15 cellular contexts compared by ENCODE assay signal in the genomic region with DNA sequence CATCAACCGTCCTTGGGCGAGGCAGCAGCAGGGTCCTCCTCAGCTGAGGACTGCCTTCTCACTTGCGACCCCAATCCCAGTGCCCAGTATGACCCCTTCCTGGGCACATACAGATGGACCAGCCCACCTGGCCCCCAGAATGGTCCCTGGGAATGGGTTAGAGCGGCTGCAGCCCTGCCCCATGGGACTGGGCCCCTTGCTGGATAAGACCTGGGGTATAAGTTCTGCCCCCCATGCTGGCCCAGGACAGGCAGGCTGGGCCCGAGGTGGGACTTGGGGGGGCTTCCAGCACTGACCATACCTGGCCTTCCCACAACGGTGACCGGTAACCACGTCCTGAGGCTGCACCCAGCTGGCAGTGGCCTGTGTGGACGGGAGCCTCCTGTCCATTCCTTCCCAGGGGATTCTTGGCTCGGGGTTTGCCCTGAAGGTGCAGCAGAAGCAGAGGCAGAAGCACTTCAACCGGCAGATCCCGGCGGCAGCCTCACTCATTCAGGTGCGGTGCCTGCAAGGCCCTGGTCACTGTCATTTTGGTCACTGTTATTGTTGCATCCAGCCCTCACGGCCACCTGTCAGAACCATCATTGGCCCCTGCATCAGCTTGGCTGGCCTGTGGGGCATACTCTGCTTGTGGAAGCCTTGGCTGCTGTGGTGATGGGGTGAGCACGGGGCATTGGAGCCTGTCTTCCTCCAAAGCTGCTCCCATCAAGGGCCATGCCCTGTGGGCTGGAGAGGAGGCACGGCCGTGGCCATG.
DNase-seq lines count a peak whose midpoint lies in the region; ATAC-seq and TF ChIP-seq lines count a peak whose summit lies in the region.
"Had no signal": no experiment of that assay in that cellular context is flagged by ENCODE, and none has a peak within 500 bp of the region (broad histone marks: within the 10 kb centered on the region; RNA-seq: fewer than 3 reads in every experiment).

No MANE protein-coding gene starts in this region.

- peak overlapping the region; percentile 44 for H3K4ac ChIP-seq in neuronal stem cell (ENCODE audit: low read length)

- no peaks in the 10 kb centered on the region for H3K79me2 ChIP-seq in PC-9 (ENCODE audit: low read depth)

- H2BK120ac ChIP-seq in neuronal stem cell (ENCODE audit: low read depth, low read length), result no peak overlapping the region

- no peaks in the 10 kb centered on the region for H3K9me3 ChIP-seq in neuronal stem cell (replicated peaks in 1 of 2; ENCODE audit: control insufficient read depth in 2 of 2, insufficient read depth in 1 of 2, low read depth in 1 of 2, low read length in 2 of 2)
- no peaks in the 10 kb centered on the region for H3K9me3 ChIP-seq in aorta (ENCODE audit: control insufficient read depth, low read length)
- no peaks in the 10 kb centered on the region for H3K9me3 ChIP-seq in PC-9 (ENCODE audit: insufficient read depth, low read depth)
- H3K9me3 ChIP-seq: heart right ventricle had no signal

- BruUV-seq in PC-9 (replicated peaks; lab: Mats Ljungman, UMichigan), result no TSS peak

- no peak for TF ChIP-seq CTCF in natural killer cell (IDR thresholded peaks at IDR 0.05)
- TF ChIP-seq CTCF in chondrocyte (IDR thresholded peaks at IDR 0.05), result no peak
- no peak for TF ChIP-seq CTCF in PC-9 (conservative IDR thresholded peaks at IDR 0.05)

- no peak overlapping the region for H4K91ac ChIP-seq in neuronal stem cell (ENCODE audit: low read depth, low read length, poor library complexity)

- H3K23ac ChIP-seq in neuronal stem cell (ENCODE audit: low read depth, low read length, poor library complexity), result peak overlapping the region; percentile 21

- H3K27ac Mint-ChIP-seq in natural killer cell treated with Interleukin-12 subunit alpha and Interleukin-12 subunit beta and Interleukin-15 and Interleukin-18, amount 100 ng/mL, for 72 hours, result no peak overlapping the region
- no peak overlapping the region for H3K27ac Mint-ChIP-seq in natural killer cell
- no peak overlapping the region for H3K27ac Mint-ChIP-seq in chondrocyte (ENCODE audit: unreplicated experiment)

- no peak overlapping the region for H3K14ac ChIP-seq in neuronal stem cell (ENCODE audit: low read length)

- DNase-seq in natural killer cell treated with Interleukin-12 subunit alpha and Interleukin-12 subunit beta and Interleukin-15 and Interleukin-18, amount 100 ng/mL, for 72 hours (ENCODE audit: low spot score), result peak; percentile 47
- DNase-seq in natural killer cell (no peak), chondrocyte (ENCODE audit: low spot score) (peak; percentile 82), neuronal stem cell (ENCODE audit: low spot score) (no peak), aorta (peak; percentile 41 to 69), DMS79 treated with DMSO at 0.1 percent for 48 hours (lab: John Stamatoyannopoulos, UW) (no peak), PC-9 (no peak)
- DNase-seq: activated gamma-delta T cell; AML-193; central memory CD4-positive, alpha-beta T cell; OCI-M1; stimulated activated CD4-positive, alpha-beta T cell treated with anti-CD3 and anti-CD28 coated beads, Interleukin-12 subunit alpha, Interleukin-12 subunit beta, amount 100 ng/mL, for 4 hours had no signal

- peak overlapping the region; percentile 54 for H3K9ac ChIP-seq in neuronal stem cell (ENCODE audit: low read depth, low read length, poor library complexity)

- POLR2A ChIA-PET in PC-9 (lab: Charles Lee; ENCODE audit: unreplicated experiment), result no interaction called here

- peak overlapping the region; percentile 13 for H2AK5ac ChIP-seq in neuronal stem cell (ENCODE audit: low read depth, low read length)

- peaks cover 2% of the 10 kb centered on the region for H3K79me1 ChIP-seq in neuronal stem cell (ENCODE audit: low read depth, low read length)

- no peak overlapping the region for H3K4me3 Mint-ChIP-seq in natural killer cell treated with Interleukin-12 subunit alpha and Interleukin-12 subunit beta and Interleukin-15 and Interleukin-18, amount 100 ng/mL, for 72 hours
- H3K4me3 Mint-ChIP-seq in natural killer cell, result no peak overlapping the region
- H3K4me3 Mint-ChIP-seq in chondrocyte (ENCODE audit: unreplicated experiment), result no peak overlapping the region

- H2BK12ac ChIP-seq in neuronal stem cell (ENCODE audit: low read length), result no peak overlapping the region

- H3K9me3 Mint-ChIP-seq in natural killer cell treated with Interleukin-12 subunit alpha and Interleukin-12 subunit beta and Interleukin-15 and Interleukin-18, amount 100 ng/mL, for 72 hours, result no peaks in the 10 kb centered on the region
- H3K9me3 Mint-ChIP-seq in natural killer cell, result no peaks in the 10 kb centered on the region
- H3K9me3 Mint-ChIP-seq in chondrocyte (ENCODE audit: low read depth), result no peaks in the 10 kb centered on the region

- no peak overlapping the region for H4K8ac ChIP-seq in neuronal stem cell (ENCODE audit: low read depth, low read length)

- H2BK5ac ChIP-seq in neuronal stem cell (ENCODE audit: low read length), result no peak overlapping the region

- H4K20me1 ChIP-seq in PC-9 (ENCODE audit: insufficient read depth), result no peaks in the 10 kb centered on the region

- H3K9me2 ChIP-seq in PC-9 (ENCODE audit: insufficient read depth), result no peaks in the 10 kb centered on the region

- H3K27me3 Mint-ChIP-seq in natural killer cell treated with Interleukin-12 subunit alpha and Interleukin-12 subunit beta and Interleukin-15 and Interleukin-18, amount 100 ng/mL, for 72 hours, result no peaks in the 10 kb centered on the region
- H3K27me3 Mint-ChIP-seq in natural killer cell (ENCODE audit: low read depth in 2 of 2), result no peaks in the 10 kb centered on the region
- H3K27me3 Mint-ChIP-seq in chondrocyte (ENCODE audit: low read depth), result peaks cover 2% of the 10 kb centered on the region

- H3K27me3 ChIP-seq in neuronal stem cell (ENCODE audit: control insufficient read depth in 3 of 3, insufficient read depth in 3 of 3, low read depth in 1 of 3, low read length in 3 of 3) (peaks cover 0 to 14% (median 0%) of the 10 kb centered on the region in 3 experiments), aorta (ENCODE audit: control insufficient read depth in 1 of 2, insufficient read depth in 2 of 2, low read length in 1 of 2) (no peaks in the 10 kb centered on the region), PC-9 (ENCODE audit: insufficient read depth, low read depth) (peaks cover 14% of the 10 kb centered on the region; the same call in 1 of the 2 replicates)
- H3K27me3 ChIP-seq: heart right ventricle had no signal

- peak overlapping the region in 1 of 2 donors; percentile 55 for H3K4me3 ChIP-seq in neuronal stem cell (ENCODE audit: low read length in 2 of 2)
- H3K4me3 ChIP-seq in aorta (ENCODE audit: low read length in 2 of 2), result no peak overlapping the region
- H3K4me3 ChIP-seq in PC-9, result no peak overlapping the region
- H3K4me3 ChIP-seq: heart right ventricle had no signal

- H3K36me3 ChIP-seq in neuronal stem cell (replicated peaks in 1 of 2; ENCODE audit: control insufficient read depth in 2 of 2, insufficient read depth in 2 of 2, low read length in 2 of 2) (no peaks in the 10 kb centered on the region), aorta (ENCODE audit: control insufficient read depth in 1 of 2, insufficient read depth in 2 of 2, low read length in 1 of 2) (no peaks in the 10 kb centered on the region), PC-9 (ENCODE audit: low read depth) (no peaks in the 10 kb centered on the region)

- H3K18ac ChIP-seq in neuronal stem cell (ENCODE audit: low read length), result peak overlapping the region; percentile 5

- H2BK15ac ChIP-seq in neuronal stem cell (ENCODE audit: low read length), result peak overlapping the region; percentile 63

- no peaks in the 10 kb centered on the region for H3K4me1 Mint-ChIP-seq in natural killer cell treated with Interleukin-12 subunit alpha and Interleukin-12 subunit beta and Interleukin-15 and Interleukin-18, amount 100 ng/mL, for 72 hours (ENCODE audit: low read depth in 2 of 2)
- H3K4me1 Mint-ChIP-seq in natural killer cell (no peaks in the 10 kb centered on the region), chondrocyte (ENCODE audit: low read depth) (peaks cover 10% of the 10 kb centered on the region)

- H3K4me1 ChIP-seq in neuronal stem cell (ENCODE audit: control insufficient read depth in 2 of 2, insufficient read depth in 1 of 2, low read depth in 1 of 2, low read length in 2 of 2), result peaks cover 0 to 2% of the 10 kb centered on the region in 2 donors
- H3K4me1 ChIP-seq in aorta (ENCODE audit: control insufficient read depth in 1 of 2, insufficient read depth in 2 of 2, low read length in 2 of 2), result no peaks in the 10 kb centered on the region
- H3K4me1 ChIP-seq in PC-9 (replicated peaks; ENCODE audit: insufficient read depth), result no peaks in the 10 kb centered on the region

- no peaks in the 10 kb centered on the region for H3K36me3 Mint-ChIP-seq in natural killer cell treated with Interleukin-12 subunit alpha and Interleukin-12 subunit beta and Interleukin-15 and Interleukin-18, amount 100 ng/mL, for 72 hours
- no peaks in the 10 kb centered on the region for H3K36me3 Mint-ChIP-seq in natural killer cell
- H3K36me3 Mint-ChIP-seq in chondrocyte (ENCODE audit: low read depth), result no peaks in the 10 kb centered on the region

- intact Hi-C loops in natural killer cell (cut with micrococcal nuclease), result no loop called here
- intact Hi-C loops in aorta (cut with DNase I), result no loop called here
- intact Hi-C loops in PC-9 (cut with micrococcal nuclease; ENCODE audit: unreplicated experiment), result no loop called here

- ATAC-seq in natural killer cell treated with Interleukin-12 subunit alpha and Interleukin-12 subunit beta and Interleukin-15 and Interleukin-18, amount 100 ng/mL, for 72 hours, result no peak
- no peak for ATAC-seq in natural killer cell
- ATAC-seq in aorta (ENCODE audit: low FRiP score), result no peak
- ATAC-seq in GM21529 (IDR thresholded peaks at IDR 0.05; ENCODE audit: unreplicated experiment), result no peak
- ATAC-seq: heart right ventricle had no signal

- H2AFZ ChIP-seq in neuronal stem cell (ENCODE audit: low read length), result no peak overlapping the region
- H2AFZ ChIP-seq in PC-9, result no peak overlapping the region

- H3K4me2 ChIP-seq in neuronal stem cell (ENCODE audit: insufficient read depth, low read length, poor library complexity, severe bottlenecking) (no peak overlapping the region), PC-9 (no peak overlapping the region)

- CTCF ChIA-PET in PC-9 (lab: Charles Lee), result no interaction called here

- no CpG with 5 or more reads among the region's 18 CpGs for WGBS in neuronal stem cell (ENCODE audit: extremely low coverage in 2 of 2, insufficient read length in 2 of 2, insufficient replicate concordance in 1 of 2), 2 donors
- WGBS in aorta, 2 donors, result 92% methylated on average over 18 of the region's 18 CpGs

- no peaks in the 10 kb centered on the region for H3F3A ChIP-seq in PC-9 (ENCODE audit: insufficient read depth, low read depth)

- H3K27ac ChIP-seq in neuronal stem cell (replicated peaks; ENCODE audit: low read length), result no peak overlapping the region
- no peak overlapping the region for H3K27ac ChIP-seq in aorta (ENCODE audit: low read depth in 1 of 2, low read length in 2 of 2)
- no peak overlapping the region for H3K27ac ChIP-seq in PC-9
- H3K27ac ChIP-seq: epithelial cell of prostate, heart right ventricle had no signal

Comparison
In these comparisons a context has a peak if more than half of its experiments do, and no peak if none do; other contexts are left out.
1. DNase-seq: peak in natural killer cell treated with Interleukin-12 subunit alpha and Interleukin-12 subunit beta and Interleukin-15 and Interleukin-18, amount 100 ng/mL, for 72 hours (single experiment), chondrocyte (single experiment) and aorta (2 of 2); none in natural killer cell (single experiment), neuronal stem cell (single experiment), DMS79 treated with DMSO at 0.1 percent for 48 hours (single experiment) and PC-9 (0 of 2).